ENCODE assay signal across 8 cellular contexts in the genomic region with DNA sequence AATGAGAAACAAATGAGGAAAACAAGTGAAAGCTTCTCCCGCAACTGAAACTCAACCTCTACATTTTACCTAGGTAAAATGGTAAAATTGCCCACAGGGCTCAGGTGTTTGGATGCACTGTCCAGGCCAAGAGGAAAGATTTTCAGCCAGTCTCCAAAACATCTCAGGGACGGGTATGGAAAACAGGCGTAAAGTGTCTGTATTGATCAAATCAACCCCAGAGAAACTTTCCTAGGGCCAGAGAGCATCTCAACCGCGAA. TPM values are rescaled to one million over a fixed set of nuclear protein-coding genes. Genes with fewer than 3 reads are reported as not detected.
DNase-seq lines count a peak whose midpoint lies in the region; ATAC-seq and TF ChIP-seq lines count a peak whose summit lies in the region.

No MANE protein-coding gene starts in this region.

- peak overlapping the region; percentile 65 for H3K9ac ChIP-seq in HUES6 (ENCODE audit: low read length)

- H3K4me1 ChIP-seq in HUES6 (ENCODE audit: control insufficient read depth, insufficient read depth, low read length) = peaks cover 4% of the 10 kb centered on the region; the same call in 1 of the 2 replicates

- peaks cover 32% of the 10 kb centered on the region for H3K4me1 Mint-ChIP-seq in chondrocyte (ENCODE audit: low read depth)
- peaks cover 19 to 33% of the 10 kb centered on the region in 2 donors for H3K4me1 Mint-ChIP-seq in natural killer cell treated with Interleukin-12 subunit alpha and Interleukin-12 subunit beta and Interleukin-15 and Interleukin-18, amount 100 ng/mL, for 72 hours (ENCODE audit: low read depth in 2 of 2)

- POLR2A ChIA-PET in BJ (lab: Charles Lee) = no interaction called here

- H3K27ac ChIP-seq in HUES6 (ENCODE audit: low read depth, low read length) = 0 out of 2 replicates have a peak overlapping the region, but pooled peaks have one; percentile 5

- CTCF ChIA-PET in BJ (lab: Yijun Ruan, JAX) = interaction anchor here (0.7 to 1.8 kb wide), 5 partner anchors 9 to 570 kb away, joined by 3 read pairs; no protein-coding TSS in a partner anchor

- TF ChIP-seq CTCF in BJ (IDR thresholded peaks at IDR 0.05; ENCODE audit: insufficient read depth, low read depth, low read length) (no peak), chondrocyte (IDR thresholded peaks at IDR 0.05) (no peak)

- DNase-seq in BJ (ENCODE audit: low read depth) (no peak), chondrocyte (ENCODE audit: low spot score) (no peak), ACHN (no peak), NCI-H187 treated with DMSO at 0.1 percent for 48 hours (lab: John Stamatoyannopoulos, UW) (no peak)
- no peak for DNase-seq in natural killer cell treated with Interleukin-12 subunit alpha and Interleukin-12 subunit beta and Interleukin-15 and Interleukin-18, amount 100 ng/mL, for 72 hours (ENCODE audit: low spot score)

- no peaks in the 10 kb centered on the region for H3K27me3 Mint-ChIP-seq in chondrocyte (ENCODE audit: low read depth)
- H3K27me3 Mint-ChIP-seq in natural killer cell treated with Interleukin-12 subunit alpha and Interleukin-12 subunit beta and Interleukin-15 and Interleukin-18, amount 100 ng/mL, for 72 hours = no peaks in the 10 kb centered on the region

- H3K27me3 ChIP-seq in BJ (ENCODE audit: control insufficient read depth, insufficient read depth, low read length) = no peaks in the 10 kb centered on the region
- H3K27me3 ChIP-seq in HUES6 (ENCODE audit: control insufficient read depth, insufficient read depth, low read length) = no peaks in the 10 kb centered on the region

- H3K4me3 ChIP-seq in BJ (ENCODE audit: low read depth, low read length) (peak overlapping the region; percentile 23), HUES6 (ENCODE audit: low read depth, low read length) (peak overlapping the region; percentile 98)

- no peaks in the 10 kb centered on the region for H3K9me3 Mint-ChIP-seq in chondrocyte (ENCODE audit: low read depth)
- H3K9me3 Mint-ChIP-seq in natural killer cell treated with Interleukin-12 subunit alpha and Interleukin-12 subunit beta and Interleukin-15 and Interleukin-18, amount 100 ng/mL, for 72 hours = no peaks in the 10 kb centered on the region

- H3K9me3 ChIP-seq in HUES6 (ENCODE audit: control insufficient read depth, insufficient read depth, low read depth, low read length) = no peaks in the 10 kb centered on the region

- H3K4me3 Mint-ChIP-seq in chondrocyte (ENCODE audit: unreplicated experiment) = peak overlapping the region; percentile 99
- H3K4me3 Mint-ChIP-seq in natural killer cell treated with Interleukin-12 subunit alpha and Interleukin-12 subunit beta and Interleukin-15 and Interleukin-18, amount 100 ng/mL, for 72 hours = peak overlapping the region; percentile 100

- in situ Hi-C loops in ACHN (cut with HindIII; ENCODE audit: low pct_ligation_motif_present, low pct_unique_long_range_greater_than_20kb, low sequenced_read_pairs) = no loop called here

- peak overlapping the region; percentile 100 for H3K27ac Mint-ChIP-seq in chondrocyte (ENCODE audit: unreplicated experiment)
- peak overlapping the region; percentile 98 to 99 for H3K27ac Mint-ChIP-seq in natural killer cell treated with Interleukin-12 subunit alpha and Interleukin-12 subunit beta and Interleukin-15 and Interleukin-18, amount 100 ng/mL, for 72 hours

- no peak for ATAC-seq in natural killer cell treated with Interleukin-12 subunit alpha and Interleukin-12 subunit beta and Interleukin-15 and Interleukin-18, amount 100 ng/mL, for 72 hours
- ATAC-seq in HG02970 (IDR thresholded peaks at IDR 0.05; ENCODE audit: low FRiP score, unreplicated experiment) (no peak), GM19395 (IDR thresholded peaks at IDR 0.05; ENCODE audit: unreplicated experiment) (no peak)

- no peaks in the 10 kb centered on the region for H3K36me3 Mint-ChIP-seq in chondrocyte (ENCODE audit: low read depth)
- peaks cover 15% of the 10 kb centered on the region for H3K36me3 Mint-ChIP-seq in natural killer cell treated with Interleukin-12 subunit alpha and Interleukin-12 subunit beta and Interleukin-15 and Interleukin-18, amount 100 ng/mL, for 72 hours

- H3K36me3 ChIP-seq in BJ (ENCODE audit: control insufficient read depth, insufficient read depth, low read length) (no peaks in the 10 kb centered on the region), HUES6 (ENCODE audit: control insufficient read depth, insufficient read depth, low read length) (peaks cover 10% of the 10 kb centered on the region)

RNA-seq across cellular contexts. Expression of a gene that starts 0.4 kb away (rescaled TPM):
- polyA plus RNA-seq in BJ (2011; rRNA removed) = 19.9 and 51.7 TPM in 2 replicates
- polyA minus RNA-seq in BJ (2011; rRNA and poly(A)+ RNA removed) = 9.6 and 11.8 TPM in 2 replicates
- total RNA-seq in chondrocyte = 37.9 to 64.0 TPM (median 38.1 TPM) in 3 replicates
- total RNA-seq in natural killer cell treated with Interleukin-12 subunit alpha and Interleukin-12 subunit beta and Interleukin-15 and Interleukin-18, amount 100 ng/mL, for 72 hours = 10 to 100 TPM; 58.4 to 66.8 TPM

RNA-seq across cellular contexts. Expression of a gene that starts 27.9 kb away (rescaled TPM):
- 16.3 and 19.5 TPM in 2 replicates for polyA plus RNA-seq in BJ (2011; rRNA removed)
- polyA minus RNA-seq in BJ (2011; rRNA and poly(A)+ RNA removed) = 9.7 and 11.6 TPM in 2 replicates
- 18.2 to 30.6 TPM (median 19.0 TPM) in 3 replicates for total RNA-seq in chondrocyte
- total RNA-seq in natural killer cell treated with Interleukin-12 subunit alpha and Interleukin-12 subunit beta and Interleukin-15 and Interleukin-18, amount 100 ng/mL, for 72 hours = 10 to 100 TPM; 23.0 to 33.2 TPM
